8 cellular contexts compared by ENCODE assay signal in genomic region chr13:26255717-26256277, GRCh38.
DNase-seq lines count a peak whose midpoint lies in the region; ATAC-seq lines count a peak whose summit lies in the region.

No MANE protein-coding gene starts in this region.

- peak overlapping the region; percentile 65 for H3K27ac ChIP-seq in muscle layer of colon (ENCODE audit: low read depth, low read length)

- no peaks in the 10 kb centered on the region for H3K36me3 ChIP-seq in muscle layer of colon (ENCODE audit: insufficient read depth, low read length)

- peak overlapping the region; percentile 70 for H3K9ac ChIP-seq in muscle layer of colon (ENCODE audit: low read length)

- H3K4me1 ChIP-seq in muscle layer of colon (ENCODE audit: insufficient read depth, low read length) = peaks cover 11% of the 10 kb centered on the region

- DNase-seq in GM03348 (ENCODE audit: low spot score) = peak; percentile 11
- peak; percentile 7 for DNase-seq in LoVo (ENCODE audit: low spot score)
- DNase-seq in astrocyte of the hippocampus (ENCODE audit: low read depth, low spot score) = peak; percentile 10
- DNase-seq in midbrain (lab: John Stamatoyannopoulos, UW) = no peak

- peak overlapping the region; percentile 34 to 83 for H3K4me3 ChIP-seq in muscle layer of colon (ENCODE audit: low read depth in 1 of 2, low read length in 2 of 2)

- H3K27me3 ChIP-seq in muscle layer of colon (ENCODE audit: control insufficient read depth in 1 of 2, insufficient read depth in 2 of 2, low read length in 2 of 2) = no peaks in the 10 kb centered on the region

- no peaks in the 10 kb centered on the region for H3K9me3 ChIP-seq in muscle layer of colon (ENCODE audit: low read length)

- no peak for ATAC-seq in HG03159 (IDR thresholded peaks at IDR 0.05; ENCODE audit: unreplicated experiment)
- no peak for ATAC-seq in GM18858 (IDR thresholded peaks at IDR 0.05; ENCODE audit: unreplicated experiment)
- no peak for ATAC-seq in GM19397 (IDR thresholded peaks at IDR 0.05; ENCODE audit: unreplicated experiment)
